ENCODE assay signal across 9 cellular contexts in genomic region chr6:150491131-150491795, GRCh38.
DNase-seq lines count a peak whose midpoint lies in the region; ATAC-seq and TF ChIP-seq lines count a peak whose summit lies in the region.
"Had no signal": no experiment of that assay in that cellular context is flagged by ENCODE, and none has a peak within 500 bp of the region (broad histone marks: within the 10 kb centered on the region; RNA-seq: fewer than 3 reads in every experiment).

No MANE protein-coding gene starts in this region.

- no peaks in the 10 kb centered on the region for H3K36me3 Mint-ChIP-seq in activated T-helper 17 cell treated with anti-CD3 and anti-CD28 coated beads, Interleukin-2, amount 50 U/mL, for 72 hours (ENCODE audit: low read depth)
- peaks cover 9 to 11% of the 10 kb centered on the region in 2 donors for H3K36me3 Mint-ChIP-seq in stimulated activated naive B cell treated with anti-CD40 and anti-IgM and Interleukin-4, amounts not matched to agents 10 μg/mL and 1 μg/mL and 100 μg/mL, for 72 hours
- H3K36me3 Mint-ChIP-seq in glutamatergic neuron (ENCODE audit: unreplicated experiment): no peaks in the 10 kb centered on the region
- H3K36me3 Mint-ChIP-seq: CD14-positive monocyte had no signal

- no peak for TF ChIP-seq CTCF in glutamatergic neuron (IDR thresholded peaks at IDR 0.05; ENCODE audit: partially characterized antibody, unreplicated experiment)

- H3K27me3 Mint-ChIP-seq in activated T-helper 17 cell treated with anti-CD3 and anti-CD28 coated beads, Interleukin-2, amount 50 U/mL, for 72 hours: no peaks in the 10 kb centered on the region
- H3K27me3 Mint-ChIP-seq in stimulated activated naive B cell treated with anti-CD40 and anti-IgM and Interleukin-4, amounts not matched to agents 10 μg/mL and 1 μg/mL and 100 μg/mL, for 72 hours: peaks cover 0 to 11% of the 10 kb centered on the region in 2 donors
- H3K27me3 Mint-ChIP-seq in glutamatergic neuron (ENCODE audit: unreplicated experiment): no peaks in the 10 kb centered on the region

- intact Hi-C loops in right cardiac atrium (cut with DNase I): no loop called here

- H3K9me3 Mint-ChIP-seq in activated T-helper 17 cell treated with anti-CD3 and anti-CD28 coated beads, Interleukin-2, amount 50 U/mL, for 72 hours: peaks cover 7% of the 10 kb centered on the region
- peaks cover 13 to 15% of the 10 kb centered on the region in 2 donors for H3K9me3 Mint-ChIP-seq in stimulated activated naive B cell treated with anti-CD40 and anti-IgM and Interleukin-4, amounts not matched to agents 10 μg/mL and 1 μg/mL and 100 μg/mL, for 72 hours
- H3K9me3 Mint-ChIP-seq in glutamatergic neuron (ENCODE audit: unreplicated experiment): peaks cover 4% of the 10 kb centered on the region

- peak; percentile 68 for DNase-seq in activated CD8-positive, alpha-beta memory T cell treated with anti-CD3 and anti-CD28 coated beads for 24 hours
- no peak for DNase-seq in activated CD8-positive, alpha-beta memory T cell treated with anti-CD3 and anti-CD28 coated beads, Interleukin-2, amount 50 U/mL, for 4 hours
- DNase-seq in stimulated activated naive B cell treated with anti-CD40 and anti-IgM and Interleukin-4, amounts not matched to agents 10 μg/mL and 1 μg/mL and 100 μg/mL, for 72 hours: peak; percentile 9
- DNase-seq in DMS114 treated with DMSO at 0.1 percent for 48 hours (lab: John Stamatoyannopoulos, UW; ENCODE audit: unreplicated experiment): no peak
- DNase-seq in right cardiac atrium: no peak
- no peak for DNase-seq in glutamatergic neuron

- H3K4me3 ChIP-seq in right cardiac atrium (ENCODE audit: low read length): no peak overlapping the region

- H3K27ac ChIP-seq in right cardiac atrium (ENCODE audit: low read length): no peak overlapping the region

- no peaks in the 10 kb centered on the region for H3K27me3 ChIP-seq in right cardiac atrium (ENCODE audit: control insufficient read depth, insufficient read depth)

- ATAC-seq in HG03095 (IDR thresholded peaks at IDR 0.05; ENCODE audit: unreplicated experiment) (peak; percentile 94), right cardiac atrium (no peak)
- peak; percentile 95 for ATAC-seq in activated T-helper 17 cell treated with anti-CD3 and anti-CD28 coated beads, Interleukin-2, amount 50 U/mL, for 72 hours (replicated peaks)
- ATAC-seq in stimulated activated naive B cell treated with anti-CD40 and anti-IgM and Interleukin-4, amounts not matched to agents 10 μg/mL and 1 μg/mL and 100 μg/mL, for 72 hours (replicated peaks): peak; percentile 77 to 95

- peak overlapping the region; percentile 81 for H3K27ac Mint-ChIP-seq in activated T-helper 17 cell treated with anti-CD3 and anti-CD28 coated beads, Interleukin-2, amount 50 U/mL, for 72 hours
- H3K27ac Mint-ChIP-seq in stimulated activated naive B cell treated with anti-CD40 and anti-IgM and Interleukin-4, amounts not matched to agents 10 μg/mL and 1 μg/mL and 100 μg/mL, for 72 hours: peak overlapping the region; percentile 33
- H3K27ac Mint-ChIP-seq in glutamatergic neuron (ENCODE audit: unreplicated experiment): no peak overlapping the region
- H3K27ac Mint-ChIP-seq: CD14-positive monocyte had no signal

- WGBS in right cardiac atrium: 76% methylated on average over 5 of the region's 5 CpGs

- H3K9me3 ChIP-seq in right cardiac atrium (ENCODE audit: control insufficient read depth, low read length): no peaks in the 10 kb centered on the region

- H3K4me1 ChIP-seq in right cardiac atrium (ENCODE audit: control insufficient read depth, insufficient read depth, low read length): no peaks in the 10 kb centered on the region

- H3K4me1 Mint-ChIP-seq in activated T-helper 17 cell treated with anti-CD3 and anti-CD28 coated beads, Interleukin-2, amount 50 U/mL, for 72 hours: peaks cover 11% of the 10 kb centered on the region
- H3K4me1 Mint-ChIP-seq in stimulated activated naive B cell treated with anti-CD40 and anti-IgM and Interleukin-4, amounts not matched to agents 10 μg/mL and 1 μg/mL and 100 μg/mL, for 72 hours: peaks cover 4 to 10% of the 10 kb centered on the region in 2 donors
- H3K4me1 Mint-ChIP-seq in glutamatergic neuron (ENCODE audit: low read depth, unreplicated experiment): no peaks in the 10 kb centered on the region
- H3K4me1 Mint-ChIP-seq: CD14-positive monocyte had no signal

- peak overlapping the region; percentile 63 for H3K4me3 Mint-ChIP-seq in activated T-helper 17 cell treated with anti-CD3 and anti-CD28 coated beads, Interleukin-2, amount 50 U/mL, for 72 hours
- peak overlapping the region in 1 of 2 donors; percentile 3 for H3K4me3 Mint-ChIP-seq in stimulated activated naive B cell treated with anti-CD40 and anti-IgM and Interleukin-4, amounts not matched to agents 10 μg/mL and 1 μg/mL and 100 μg/mL, for 72 hours
- no peak overlapping the region for H3K4me3 Mint-ChIP-seq in glutamatergic neuron (ENCODE audit: unreplicated experiment)
- H3K4me3 Mint-ChIP-seq: CD14-positive monocyte had no signal

Comparison
In these comparisons a context has a peak if more than half of its experiments do, and no peak if none do; other contexts are left out.
1. DNase-seq: peak in activated CD8-positive, alpha-beta memory T cell treated with anti-CD3 and anti-CD28 coated beads for 24 hours (single experiment) and stimulated activated naive B cell treated with anti-CD40 and anti-IgM and Interleukin-4, amounts not matched to agents 10 μg/mL and 1 μg/mL and 100 μg/mL, for 72 hours (single experiment); none in activated CD8-positive, alpha-beta memory T cell treated with anti-CD3 and anti-CD28 coated beads, Interleukin-2, amount 50 U/mL, for 4 hours (single experiment), DMS114 treated with DMSO at 0.1 percent for 48 hours (single experiment), right cardiac atrium (0 of 3) and glutamatergic neuron (single experiment).
2. ATAC-seq: peak in HG03095 (single experiment), activated T-helper 17 cell treated with anti-CD3 and anti-CD28 coated beads, Interleukin-2, amount 50 U/mL, for 72 hours (single experiment) and stimulated activated naive B cell treated with anti-CD40 and anti-IgM and Interleukin-4, amounts not matched to agents 10 μg/mL and 1 μg/mL and 100 μg/mL, for 72 hours (2 of 2); none in right cardiac atrium (0 of 2).